16 cellular contexts compared by ENCODE assay signal in the genomic region with DNA sequence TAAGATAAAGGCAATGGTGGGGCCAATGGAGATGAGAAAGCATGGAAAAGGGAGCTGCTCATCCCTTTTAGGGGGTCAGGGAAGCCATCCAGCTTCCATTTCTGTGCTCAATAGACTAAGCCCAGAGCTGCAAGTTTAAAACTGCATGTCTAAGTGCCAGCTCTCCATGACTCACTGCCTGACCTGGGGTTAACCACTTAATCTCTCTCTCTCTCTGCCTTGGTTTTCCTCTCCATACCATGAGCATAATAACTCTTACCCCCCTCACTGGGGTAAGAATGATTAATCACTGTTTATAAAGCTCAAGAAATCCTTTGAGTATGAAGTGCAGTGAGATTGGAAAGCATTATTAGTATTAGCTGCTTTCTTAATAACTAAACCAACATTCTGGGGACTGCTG.
DNase-seq lines count a peak whose midpoint lies in the region; ATAC-seq and TF ChIP-seq lines count a peak whose summit lies in the region.
"Had no signal": no experiment of that assay in that cellular context is flagged by ENCODE, and none has a peak within 500 bp of the region (broad histone marks: within the 10 kb centered on the region; RNA-seq: fewer than 3 reads in every experiment).

No MANE protein-coding gene starts in this region.

- no peak overlapping the region for H3K4ac ChIP-seq in mesenchymal stem cell (ENCODE audit: low read depth in 1 of 2, low read length in 2 of 2)

- no peaks in the 10 kb centered on the region for H3K4me1 ChIP-seq in mesenchymal stem cell (ENCODE audit: control insufficient read depth, insufficient read depth, low read depth, low read length)
- H3K4me1 ChIP-seq in colonic mucosa, result no peaks in the 10 kb centered on the region
- H3K4me1 ChIP-seq in heart left ventricle, result no peaks in the 10 kb centered on the region
- H3K4me1 ChIP-seq: gastroesophageal sphincter had no signal

- no peaks in the 10 kb centered on the region for H3K79me1 ChIP-seq in mesenchymal stem cell (replicated peaks; ENCODE audit: low read length, poor library complexity, severe bottlenecking)

- H3K23ac ChIP-seq in mesenchymal stem cell (ENCODE audit: low read length in 2 of 2), result no peak overlapping the region

- H3K36me3 ChIP-seq in mesenchymal stem cell (ENCODE audit: control insufficient read depth in 1 of 2, insufficient read depth in 2 of 2, low read depth in 1 of 2, low read length in 2 of 2) (no peaks in the 10 kb centered on the region), colonic mucosa (no peaks in the 10 kb centered on the region), heart left ventricle (no peaks in the 10 kb centered on the region)
- H3K36me3 ChIP-seq: gastroesophageal sphincter had no signal

- H2AK5ac ChIP-seq in mesenchymal stem cell (ENCODE audit: low read length, severe bottlenecking), result no peak overlapping the region

- H3K9me3 ChIP-seq in mesenchymal stem cell (ENCODE audit: control insufficient read depth, low read length) (no peaks in the 10 kb centered on the region), colonic mucosa (no peaks in the 10 kb centered on the region), heart left ventricle (no peaks in the 10 kb centered on the region)
- H3K9me3 ChIP-seq: gastroesophageal sphincter had no signal

- H3K14ac ChIP-seq in mesenchymal stem cell (ENCODE audit: low read length in 2 of 2), result no peak overlapping the region

- POLR2A ChIA-PET in RWPE1 (lab: Yijun Ruan, JAX; ENCODE audit: low non-redundant PET), result no interaction called here

- H3K27ac ChIP-seq in RWPE1 (peak overlapping the region; percentile 54), mesenchymal stem cell (ENCODE audit: low read length, poor library complexity, severe bottlenecking) (no peak overlapping the region), colonic mucosa (no peak overlapping the region), heart left ventricle (no peak overlapping the region)
- H3K27ac ChIP-seq: gastroesophageal sphincter had no signal

- no peak overlapping the region for H3K9ac ChIP-seq in mesenchymal stem cell (ENCODE audit: low read length)
- H3K9ac ChIP-seq in colonic mucosa (ENCODE audit: low read depth in 2 of 2, low read length in 2 of 2), result no peak overlapping the region

- H2BK120ac ChIP-seq in mesenchymal stem cell (ENCODE audit: low read depth, low read length), result no peak overlapping the region

- TF ChIP-seq CTCF in RWPE1 (conservative IDR thresholded peaks at IDR 0.05; ENCODE audit: low read depth) (no peak), epithelial cell of proximal tubule (conservative IDR thresholded peaks at IDR 0.05; ENCODE audit: low read depth, low read length) (no peak), colonic mucosa (IDR thresholded peaks at IDR 0.05) (no peak), heart left ventricle (IDR thresholded peaks at IDR 0.05) (no peak)

- no peak overlapping the region for H3K18ac ChIP-seq in mesenchymal stem cell (ENCODE audit: low read depth in 1 of 2, low read length in 2 of 2)

- H4K91ac ChIP-seq in mesenchymal stem cell (ENCODE audit: low read length), result no peak overlapping the region

- H3K4me3 ChIP-seq in epithelial cell of proximal tubule (ENCODE audit: low read depth, low read length) (no peak overlapping the region), mesenchymal stem cell (ENCODE audit: insufficient read depth in 1 of 2, low read depth in 1 of 2, low read length in 2 of 2) (no peak overlapping the region), colonic mucosa (no peak overlapping the region), heart left ventricle (no peak overlapping the region)
- H3K4me3 ChIP-seq: gastroesophageal sphincter had no signal

- no peak overlapping the region for H4K8ac ChIP-seq in mesenchymal stem cell (ENCODE audit: low read length)

- no peak overlapping the region for H3K4me2 ChIP-seq in mesenchymal stem cell (ENCODE audit: low read length, poor library complexity, severe bottlenecking)

- no peak overlapping the region for H2BK15ac ChIP-seq in mesenchymal stem cell (ENCODE audit: low read depth, poor library complexity, severe bottlenecking)

- intact Hi-C loops in colonic mucosa (cut with DNase I) (no loop called here), heart left ventricle (cut with DNase I) (no loop called here)

- no peak for TF ChIP-seq POLR2A in heart left ventricle (IDR thresholded peaks at IDR 0.05)

- DNase-seq in H4 (ENCODE audit: low spot score) (peak; percentile 74), RWPE1 (ENCODE audit: low spot score) (peak; percentile 90), epithelial cell of proximal tubule (ENCODE audit: low read depth) (peak; percentile 45), mesenchymal stem cell (peak; percentile 84), islet precursor cell (no peak), colonic mucosa (no peak), heart left ventricle (no peak), DMS153 treated with DMSO at 0.1 percent for 48 hours (lab: John Stamatoyannopoulos, UW; ENCODE audit: unreplicated experiment) (no peak)
- DNase-seq: activated CD4-positive, alpha-beta T cell treated with anti-CD3 and anti-CD28 coated beads, Interleukin-2, amount 10 ng/mL, durations not matched to agents 7 days and 5 days; activated T-cell treated with anti-CD3 and anti-CD28 coated beads, Interleukin-2, amount 50 U/mL, for 1 hour; caudate nucleus; COR-L47; effector CD8-positive, alpha-beta T cell; GOT3; NCI-H146 had no signal

- H2BK5ac ChIP-seq in mesenchymal stem cell (ENCODE audit: low read depth, low read length, poor library complexity, severe bottlenecking), result no peak overlapping the region

- H3K27me3 ChIP-seq in mesenchymal stem cell (ENCODE audit: control insufficient read depth in 1 of 2, insufficient read depth in 1 of 2, low read length in 2 of 2), result no peaks in the 10 kb centered on the region
- H3K27me3 ChIP-seq in colonic mucosa, result no peaks in the 10 kb centered on the region
- no peaks in the 10 kb centered on the region for H3K27me3 ChIP-seq in heart left ventricle
- H3K27me3 ChIP-seq: gastroesophageal sphincter had no signal

- no peak overlapping the region for H2BK12ac ChIP-seq in mesenchymal stem cell (ENCODE audit: low read length in 2 of 2)

- CTCF ChIA-PET in RWPE1 (lab: Yijun Ruan, JAX), result interaction anchor here (0.7 kb wide), 1 partner anchor 50 kb away, joined by 3 read pairs; no protein-coding TSS in a partner anchor

- H2AFZ ChIP-seq in mesenchymal stem cell (ENCODE audit: low read depth, low read length), result no peak overlapping the region

- ATAC-seq in heart left ventricle, result no peak
- ATAC-seq: gastroesophageal sphincter had no signal

Comparison
In these comparisons a context has a peak if more than half of its experiments do, and no peak if none do; other contexts are left out.
1. DNase-seq: peak in H4 (single experiment), RWPE1 (single experiment), epithelial cell of proximal tubule (single experiment) and mesenchymal stem cell (single experiment); none in islet precursor cell (single experiment), colonic mucosa (single experiment), heart left ventricle (0 of 5) and DMS153 treated with DMSO at 0.1 percent for 48 hours (single experiment).